In the genomic region with DNA sequence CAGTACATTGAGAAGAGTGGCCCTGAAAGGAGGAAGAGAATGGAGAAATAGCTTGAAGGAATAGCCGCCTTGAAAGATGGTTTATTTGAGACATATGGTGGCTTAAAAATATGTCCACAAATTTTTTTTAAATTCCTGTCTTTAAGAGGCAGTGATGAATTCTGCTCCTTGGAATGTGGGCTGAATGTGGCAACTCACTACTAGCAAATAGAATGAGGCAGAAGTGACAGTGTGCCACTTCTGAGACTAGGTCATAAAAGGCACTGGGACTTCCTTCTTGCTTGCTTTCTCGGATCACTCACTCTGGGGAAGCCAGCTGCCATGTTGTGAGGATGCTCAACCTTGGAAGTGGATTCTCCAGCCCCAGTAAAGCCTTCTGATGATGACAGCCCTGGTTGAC, we compare ENCODE assay signal across 28 cellular contexts.
"Had no signal": no experiment of that assay in that cellular context is flagged by ENCODE, and none has a peak within 500 bp of the region (broad histone marks: within the 10 kb centered on the region; RNA-seq: fewer than 3 reads in every experiment).

No MANE protein-coding gene starts in this region.

- H3K79me2 ChIP-seq: hepatocyte had no signal

- H3K4me2 ChIP-seq: hepatocyte had no signal

- H3K27me3 Mint-ChIP-seq: stimulated activated memory B cell treated with anti-CD40 and anti-IgM and Interleukin-4, amounts not matched to agents 10 μg/mL and 1 μg/mL and 100 μg/mL, for 72 hours had no signal

- H2AFZ ChIP-seq: hepatocyte had no signal

- H3K36me3 ChIP-seq: gastroesophageal sphincter, heart left ventricle, ovary, sigmoid colon, spleen, tibial artery, upper lobe of left lung had no signal

- H3K27me3 ChIP-seq: dorsolateral prefrontal cortex, foreskin keratinocyte, hepatocyte, ovary, sigmoid colon, spleen, testis, upper lobe of left lung had no signal

- H3K27ac ChIP-seq: dorsolateral prefrontal cortex, epithelial cell of prostate, foreskin keratinocyte, gastroesophageal sphincter, heart left ventricle, hepatocyte, ovary, psoas muscle, sigmoid colon, skin epidermis, spleen, testis, tibial artery, upper lobe of left lung had no signal

- H3K27ac Mint-ChIP-seq: memory B cell, natural killer cell had no signal

- H3K4me3 Mint-ChIP-seq: memory B cell; natural killer cell; stimulated activated memory B cell treated with anti-CD40 and anti-IgM and Interleukin-4, amounts not matched to agents 10 μg/mL and 1 μg/mL and 100 μg/mL, for 72 hours had no signal

- H3K4me3 ChIP-seq: dorsolateral prefrontal cortex, gastroesophageal sphincter, heart left ventricle, hepatocyte, lung, ovary, psoas muscle, sigmoid colon, skin epidermis, spleen, testis, tibial artery, upper lobe of left lung had no signal

- H3K9me3 ChIP-seq: gastroesophageal sphincter, ovary, psoas muscle, sigmoid colon, spleen, testis, tibial artery, upper lobe of left lung had no signal

- H3K36me3 Mint-ChIP-seq: memory B cell; natural killer cell; stimulated activated memory B cell treated with anti-CD40 and anti-IgM and Interleukin-4, amounts not matched to agents 10 μg/mL and 1 μg/mL and 100 μg/mL, for 72 hours had no signal

- H3K9me3 Mint-ChIP-seq: memory B cell; natural killer cell; stimulated activated memory B cell treated with anti-CD40 and anti-IgM and Interleukin-4, amounts not matched to agents 10 μg/mL and 1 μg/mL and 100 μg/mL, for 72 hours had no signal

- DNase-seq: dorsolateral prefrontal cortex; effector CD4-positive, alpha-beta T cell; foreskin keratinocyte; heart left ventricle; kidney; natural killer cell; occipital lobe; ovary; psoas muscle; right cardiac atrium; sigmoid colon; spleen; stimulated activated CD4-positive, alpha-beta T cell treated with anti-CD3 and anti-CD28 coated beads, Interleukin-4, amount 100 ng/mL, for 4 hours; stimulated activated naive CD8-positive, alpha-beta T cell treated with anti-CD3 and anti-CD28 coated beads, Interleukin-15, Interleukin-2, amounts not matched to agents 100 U/mL and 50 U/mL, for 24 hours; substantia nigra; testis; tibial artery; upper lobe of left lung had no signal

- H3K4me1 ChIP-seq: foreskin keratinocyte, gastroesophageal sphincter, heart left ventricle, psoas muscle, sigmoid colon, spleen, testis, tibial artery, upper lobe of left lung had no signal

- ATAC-seq: esophagus mucosa; foreskin keratinocyte; gastroesophageal sphincter; heart left ventricle; left lobe of liver; natural killer cell; psoas muscle; right cardiac atrium; stimulated activated memory B cell treated with anti-CD40 and anti-IgM and Interleukin-4, amounts not matched to agents 10 μg/mL and 1 μg/mL and 100 μg/mL, for 72 hours; stimulated activated naive CD8-positive, alpha-beta T cell treated with anti-CD3 and anti-CD28 coated beads, Interleukin-15, Interleukin-2, amounts not matched to agents 100 U/mL and 50 U/mL, for 24 hours had no signal

- H3K4me1 Mint-ChIP-seq: memory B cell; natural killer cell; stimulated activated memory B cell treated with anti-CD40 and anti-IgM and Interleukin-4, amounts not matched to agents 10 μg/mL and 1 μg/mL and 100 μg/mL, for 72 hours had no signal

- FAIRE-seq: kidney, urothelium cell line had no signal
